In the genomic region with DNA sequence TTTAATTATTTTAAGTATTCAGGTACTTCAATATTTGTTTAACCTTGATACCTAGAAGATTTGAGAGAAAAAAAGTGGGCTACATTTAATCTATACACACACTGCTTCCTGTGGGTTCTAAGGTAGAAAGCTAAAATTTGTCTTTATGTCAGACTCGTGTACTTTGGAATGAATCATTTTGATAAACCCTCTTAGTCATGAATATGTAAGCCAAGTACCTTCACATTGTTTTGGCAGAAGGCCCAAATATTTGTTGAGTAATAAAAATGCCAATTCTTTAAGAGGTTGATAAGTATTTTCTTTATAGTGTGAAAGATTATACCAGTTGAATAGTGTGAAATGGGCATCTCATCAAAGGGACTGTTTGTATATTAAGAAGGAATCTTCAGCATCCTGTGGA, we compare ENCODE assay signal across 13 cellular contexts.
DNase-seq lines count a peak whose midpoint lies in the region; ATAC-seq and TF ChIP-seq lines count a peak whose summit lies in the region.
"Had no signal": no experiment of that assay in that cellular context is flagged by ENCODE, and none has a peak within 500 bp of the region (broad histone marks: within the 10 kb centered on the region; RNA-seq: fewer than 3 reads in every experiment).

No MANE protein-coding gene starts in this region.

- H3K36me3 ChIP-seq in GM23338 (ENCODE audit: insufficient read depth), result no peaks in the 10 kb centered on the region
- H3K36me3 ChIP-seq: left ventricle myocardium inferior, spleen had no signal

- no peaks in the 10 kb centered on the region for H3K4me1 Mint-ChIP-seq in GM23338
- H3K4me1 Mint-ChIP-seq: activated CD4-positive, alpha-beta memory T cell treated with anti-CD3 and anti-CD28 coated beads, Interleukin-2, amount 10 ng/mL, durations not matched to agents 7 days and 5 days; nephron progenitor cell had no signal

- H4K20me1 ChIP-seq in GM23338 (replicated peaks; ENCODE audit: insufficient read depth), result no peaks in the 10 kb centered on the region

- no peaks in the 10 kb centered on the region for H3K9me3 Mint-ChIP-seq in GM23338
- H3K9me3 Mint-ChIP-seq: activated CD4-positive, alpha-beta memory T cell treated with anti-CD3 and anti-CD28 coated beads, Interleukin-2, amount 10 ng/mL, durations not matched to agents 7 days and 5 days; nephron progenitor cell had no signal

- no peaks in the 10 kb centered on the region for H3K27me3 Mint-ChIP-seq in GM23338 (ENCODE audit: insufficient read depth, low read depth, poor library complexity)
- H3K27me3 Mint-ChIP-seq: activated CD4-positive, alpha-beta memory T cell treated with anti-CD3 and anti-CD28 coated beads, Interleukin-2, amount 10 ng/mL, durations not matched to agents 7 days and 5 days had no signal

- ATAC-seq in GM23338 (no peak), GM18870 (IDR thresholded peaks at IDR 0.05; ENCODE audit: unreplicated experiment) (no peak)
- ATAC-seq: CD8-positive, alpha-beta T cell had no signal

- H3K9me2 ChIP-seq in GM23338 (ENCODE audit: insufficient read depth), result no peaks in the 10 kb centered on the region

- H3K27ac ChIP-seq in GM23338 (ENCODE audit: low read depth), result no peak overlapping the region
- no peak overlapping the region for H3K27ac ChIP-seq in epithelial cell of prostate
- H3K27ac ChIP-seq: left ventricle myocardium inferior, spleen had no signal

- H3K4me1 ChIP-seq in GM23338 (ENCODE audit: insufficient read depth), result no peaks in the 10 kb centered on the region
- H3K4me1 ChIP-seq: left ventricle myocardium inferior, spleen had no signal

- H3K4me3 ChIP-seq in GM23338, result no peak overlapping the region
- H3K4me3 ChIP-seq: left ventricle myocardium inferior, spleen had no signal

- H2AFZ ChIP-seq in GM23338, result 0 out of 2 replicates have a peak overlapping the region, but pooled peaks have one; percentile 1

- H3K79me2 ChIP-seq in GM23338 (replicated peaks; ENCODE audit: insufficient read depth), result no peaks in the 10 kb centered on the region

- no peak overlapping the region; the same call in 1 of the 2 replicates for H3K27ac Mint-ChIP-seq in GM23338
- H3K27ac Mint-ChIP-seq: activated CD4-positive, alpha-beta memory T cell treated with anti-CD3 and anti-CD28 coated beads, Interleukin-2, amount 10 ng/mL, durations not matched to agents 7 days and 5 days; CD8-positive, alpha-beta T cell; nephron progenitor cell had no signal

- H3F3A ChIP-seq in GM23338 (replicated peaks; ENCODE audit: low read depth), result no peaks in the 10 kb centered on the region

- no peak overlapping the region for H3K4me3 Mint-ChIP-seq in GM23338
- H3K4me3 Mint-ChIP-seq: activated CD4-positive, alpha-beta memory T cell treated with anti-CD3 and anti-CD28 coated beads, Interleukin-2, amount 10 ng/mL, durations not matched to agents 7 days and 5 days; CD8-positive, alpha-beta T cell; nephron progenitor cell had no signal

- no peaks in the 10 kb centered on the region for H3K36me3 Mint-ChIP-seq in GM23338 (ENCODE audit: low read depth)
- H3K36me3 Mint-ChIP-seq: CD8-positive, alpha-beta T cell had no signal

- DNase-seq in GM23338 (ENCODE audit: low spot score), result no peak
- DNase-seq in NCI-H460 (ENCODE audit: extremely low read depth, low read depth), result peak; percentile 11
- peak; percentile 70 for DNase-seq in epithelial cell of prostate (ENCODE audit: low read depth, low spot score)
- DNase-seq in non-pigmented ciliary epithelial cell (ENCODE audit: low read depth), result peak; percentile 67
- no peak for DNase-seq in ureter (ENCODE audit: low spot score)
- no peak for DNase-seq in NOMO-1 (lab: John Stamatoyannopoulos, UW; ENCODE audit: unreplicated experiment in 2 of 2)
- no peak for DNase-seq in AG08395 (ENCODE audit: low spot score)
- DNase-seq: activated CD4-positive, alpha-beta memory T cell treated with anti-CD3 and anti-CD28 coated beads, Interleukin-2, amount 10 ng/mL, durations not matched to agents 7 days and 5 days; CD8-positive, alpha-beta T cell; left ventricle myocardium inferior; nephron progenitor cell; spleen had no signal

- no peak for TF ChIP-seq CTCF in GM23338 (conservative IDR thresholded peaks at IDR 0.05; ENCODE audit: low read depth in 2 of 2)

- H3K4me2 ChIP-seq in GM23338, result no peak overlapping the region

- no peaks in the 10 kb centered on the region for H3K27me3 ChIP-seq in GM23338 (ENCODE audit: insufficient read depth)
- H3K27me3 ChIP-seq: spleen had no signal

TF ChIP-seq in GM23338, 12 proteins besides CTCF, POLR2A, EP300 and RAD21 (continues in another document):
- TF ChIP-seq CREB1 (CRISPR knock-in tag; IDR thresholded peaks at IDR 0.05; ENCODE audit: low read depth) (no peak), NANOG (IDR thresholded peaks at IDR 0.05; ENCODE audit: borderline replicate concordance) (no peak), ZNF331 (CRISPR knock-in tag; IDR thresholded peaks at IDR 0.05; ENCODE audit: low read depth) (no peak), ETS1 (IDR thresholded peaks at IDR 0.05) (no peak), POLR2AphosphoS5 (IDR thresholded peaks at IDR 0.05; ENCODE audit: low read depth) (no peak), REST (IDR thresholded peaks at IDR 0.05; ENCODE audit: unreplicated experiment) (no peak), ZNF114 (CRISPR knock-in tag; IDR thresholded peaks at IDR 0.05) (no peak), EZH2 (IDR thresholded peaks at IDR 0.05; ENCODE audit: low read depth, unreplicated experiment) (no peak), JUNB (IDR thresholded peaks at IDR 0.05; ENCODE audit: unreplicated experiment) (no peak)

Comparison
In these comparisons a context has a peak if more than half of its experiments do, and no peak if none do; other contexts are left out.
1. DNase-seq: peak in NCI-H460 (single experiment), epithelial cell of prostate (single experiment) and non-pigmented ciliary epithelial cell (single experiment); none in GM23338 (single experiment), ureter (single experiment), NOMO-1 (0 of 2) and AG08395 (single experiment).